ENCODE assay signal across 37 cellular contexts in genomic region chr1:225179686-225180085, GRCh38.
"Had no signal": no experiment of that assay in that cellular context is flagged by ENCODE, and none has a peak within 500 bp of the region (broad histone marks: within the 10 kb centered on the region; RNA-seq: fewer than 3 reads in every experiment).

No MANE protein-coding gene starts in this region.

- H3K27ac ChIP-seq: adrenal gland, body of pancreas, brain microvascular endothelial cell, breast epithelium, VCaP had no signal

- ATAC-seq: activated CD4-positive, alpha-beta T cell treated with anti-CD3 and anti-CD28 coated beads for 36 hours; activated CD4-positive, CD25-positive, alpha-beta regulatory T cell treated with anti-CD3 and anti-CD28 coated beads, Interleukin-2, amount 50 U/mL, for 24 hours; activated CD8-positive, alpha-beta memory T cell treated with anti-CD3 and anti-CD28 coated beads, Interleukin-2, amount 10 ng/mL, durations not matched to agents 7 days and 5 days; activated CD8-positive, alpha-beta T cell treated with anti-CD3 and anti-CD28 coated beads, Interleukin-2, amount 10 ng/mL, durations not matched to agents 7 days and 5 days; activated naive CD4-positive, alpha-beta T cell treated with anti-CD3 and anti-CD28 coated beads, Interleukin-2, amount 50 U/mL, for 72 hours; activated T-cell treated with anti-CD3 and anti-CD28 coated beads, Interleukin-2, amount 50 U/mL, for 4 hours; activated T-cell treated with anti-CD3 and anti-CD28 coated beads, Interleukin-2, amount 50 U/mL, for 72 hours; activated T-helper 17 cell treated with anti-CD3 and anti-CD28 coated beads, Interleukin-2, amount 50 U/mL, for 72 hours; body of pancreas had no signal

- H3K4me3 Mint-ChIP-seq: activated B cell treated with CpG ODN at 0.5 μM for 24 hours; activated CD4-positive, alpha-beta memory T cell treated with anti-CD3 and anti-CD28 coated beads, Interleukin-2, amount 10 ng/mL, durations not matched to agents 7 days and 5 days; activated CD4-positive, alpha-beta T cell treated with anti-CD3 and anti-CD28 coated beads for 36 hours; activated CD4-positive, alpha-beta T cell treated with anti-CD3 and anti-CD28 coated beads, Interleukin-2, amount 10 ng/mL, durations not matched to agents 7 days and 5 days; activated CD8-positive, alpha-beta memory T cell treated with anti-CD3 and anti-CD28 coated beads, Interleukin-2, amount 10 ng/mL, durations not matched to agents 7 days and 5 days; activated CD8-positive, alpha-beta T cell treated with anti-CD3 and anti-CD28 coated beads, Interleukin-2, amount 10 ng/mL, durations not matched to agents 7 days and 5 days; activated naive CD4-positive, alpha-beta T cell treated with anti-CD3 and anti-CD28 coated beads for 36 hours; activated naive CD8-positive, alpha-beta T cell treated with anti-CD3 and anti-CD28 coated beads for 36 hours; activated T-cell treated with anti-CD3 and anti-CD28 coated beads, Interleukin-2, amount 50 U/mL, for 4 hours; activated T-cell treated with anti-CD3 and anti-CD28 coated beads, Interleukin-2, amount 50 U/mL, for 72 hours; activated T-helper 1 cell treated with anti-CD3 and anti-CD28 coated beads, Interleukin-12 subunit alpha, Interleukin-12 subunit beta, Interleukin-2, Interleukin-4 antibody, amounts not matched to agents 30 ng/mL and 10 ng/mL and 1 ng/mL, durations not matched to agents 14 hours and 24 hours and 36 hours; activated T-helper 17 cell treated with anti-CD3 and anti-CD28 coated beads, Interleukin-2, amount 50 U/mL, for 72 hours; T-helper 1 cell treated with Interleukin-12 subunit alpha and Interleukin-12 subunit beta and Interleukin-4 antibody, amounts not matched to agents 30 μg/mL and 1 μg/mL, for 36 hours; T-helper 2 cell treated with Interferon-gamma antibody and Interleukin-4, amounts not matched to agents 5 μg/mL and 100 μg/mL, for 36 hours had no signal

- H3K4me1 Mint-ChIP-seq: activated B cell treated with CpG ODN at 0.5 μM for 24 hours; activated CD4-positive, alpha-beta T cell treated with anti-CD3 and anti-CD28 coated beads for 36 hours; activated naive CD8-positive, alpha-beta T cell treated with anti-CD3 and anti-CD28 coated beads for 36 hours; activated T-helper 17 cell treated with anti-CD3 and anti-CD28 coated beads, Interleukin-2, amount 50 U/mL, for 72 hours had no signal

- H3K36me3 ChIP-seq: adrenal gland, brain microvascular endothelial cell, breast epithelium had no signal

- H3K27me3 Mint-ChIP-seq: activated B cell treated with CpG ODN at 0.5 μM for 24 hours; activated CD8-positive, alpha-beta memory T cell treated with anti-CD3 and anti-CD28 coated beads, Interleukin-2, amount 10 ng/mL, durations not matched to agents 7 days and 5 days had no signal

- H3K36me3 Mint-ChIP-seq: activated CD8-positive, alpha-beta memory T cell treated with anti-CD3 and anti-CD28 coated beads, Interleukin-2, amount 10 ng/mL, durations not matched to agents 7 days and 5 days had no signal

- H3K4me3 ChIP-seq: adrenal gland, body of pancreas, breast epithelium had no signal

- H3K27ac Mint-ChIP-seq: activated B cell treated with CpG ODN at 0.5 μM for 24 hours; activated CD4-positive, alpha-beta memory T cell treated with anti-CD3 and anti-CD28 coated beads, Interleukin-2, amount 10 ng/mL, durations not matched to agents 7 days and 5 days; activated CD4-positive, alpha-beta T cell treated with anti-CD3 and anti-CD28 coated beads for 36 hours; activated CD4-positive, alpha-beta T cell treated with anti-CD3 and anti-CD28 coated beads, Interleukin-2, amount 10 ng/mL, durations not matched to agents 7 days and 5 days; activated CD8-positive, alpha-beta memory T cell treated with anti-CD3 and anti-CD28 coated beads, Interleukin-2, amount 10 ng/mL, durations not matched to agents 7 days and 5 days; activated CD8-positive, alpha-beta T cell treated with anti-CD3 and anti-CD28 coated beads, Interleukin-2, amount 10 ng/mL, durations not matched to agents 7 days and 5 days; activated naive CD4-positive, alpha-beta T cell treated with anti-CD3 and anti-CD28 coated beads for 36 hours; activated naive CD4-positive, alpha-beta T cell treated with anti-CD3 and anti-CD28 coated beads, Interleukin-2, amount 50 U/mL, for 72 hours; activated naive CD8-positive, alpha-beta T cell treated with anti-CD3 and anti-CD28 coated beads for 36 hours; activated T-cell treated with anti-CD3 and anti-CD28 coated beads, Interleukin-2, amount 50 U/mL, for 72 hours; activated T-helper 1 cell treated with anti-CD3 and anti-CD28 coated beads, Interleukin-12 subunit alpha, Interleukin-12 subunit beta, Interleukin-2, Interleukin-4 antibody, amounts not matched to agents 30 ng/mL and 10 ng/mL and 1 ng/mL, durations not matched to agents 14 hours and 24 hours and 36 hours; activated T-helper 17 cell treated with anti-CD3 and anti-CD28 coated beads, Interleukin-2, amount 50 U/mL, for 72 hours; T-helper 1 cell treated with Interleukin-12 subunit alpha and Interleukin-12 subunit beta and Interleukin-4 antibody, amounts not matched to agents 30 μg/mL and 1 μg/mL, for 36 hours; T-helper 2 cell treated with Interferon-gamma antibody and Interleukin-4, amounts not matched to agents 5 μg/mL and 100 μg/mL, for 36 hours had no signal

- H3K4me1 ChIP-seq: adrenal gland, body of pancreas, breast epithelium had no signal

- DNase-seq: activated B cell treated with CpG ODN at 0.5 μM for 24 hours; activated CD4-positive, alpha-beta memory T cell treated with anti-CD3 and anti-CD28 coated beads, Interleukin-2, amount 10 ng/mL, durations not matched to agents 7 days and 5 days; activated CD4-positive, alpha-beta T cell treated with anti-CD3 and anti-CD28 coated beads for 1 hour; activated CD4-positive, alpha-beta T cell treated with anti-CD3 and anti-CD28 coated beads for 36 hours; activated CD4-positive, alpha-beta T cell treated with anti-CD3 and anti-CD28 coated beads for 48 hours; activated CD4-positive, alpha-beta T cell treated with anti-CD3 and anti-CD28 coated beads, Interleukin-2, amount 10 ng/mL, durations not matched to agents 7 days and 5 days; activated CD4-positive, alpha-beta T cell treated with anti-CD3 and anti-CD28 coated beads, Interleukin-2, amount 50 U/mL, for 48 hours; activated CD8-positive, alpha-beta memory T cell treated with anti-CD3 and anti-CD28 coated beads for 24 hours; activated CD8-positive, alpha-beta memory T cell treated with anti-CD3 and anti-CD28 coated beads, Interleukin-2, amount 10 ng/mL, durations not matched to agents 7 days and 5 days; activated CD8-positive, alpha-beta memory T cell treated with anti-CD3 and anti-CD28 coated beads, Interleukin-2, amount 50 U/mL, for 48 hours; activated CD8-positive, alpha-beta T cell treated with anti-CD3 and anti-CD28 coated beads, Interleukin-2, amount 10 ng/mL, durations not matched to agents 7 days and 5 days; activated effector memory CD4-positive, alpha-beta T cell treated with anti-CD3 and anti-CD28 coated beads, Interleukin-2, amount 50 U/mL, for 16 hours; activated gamma-delta T cell treated with Interleukin-2 at 50 U/mL for 16 hours; activated naive CD4-positive, alpha-beta T cell; activated naive CD4-positive, alpha-beta T cell treated with anti-CD3 and anti-CD28 coated beads for 36 hours; activated naive CD4-positive, alpha-beta T cell treated with anti-CD3 and anti-CD28 coated beads, Interleukin-2, amount 50 U/mL, for 16 hours; activated naive CD8-positive, alpha-beta T cell treated with anti-CD3 and anti-CD28 coated beads for 36 hours; activated T-cell treated with anti-CD3 and anti-CD28 coated beads, Interleukin-2, amount 50 U/mL, for 4 hours; activated T-cell treated with anti-CD3 and anti-CD28 coated beads, Interleukin-2, amount 50 U/mL, for 72 hours; adrenal gland; amniotic stem cell; aorta; body of pancreas; brain microvascular endothelial cell; central memory CD4-positive, alpha-beta T cell; T-helper 1 cell; T-helper 2 cell; T-helper 9 cell had no signal

- H3K27me3 ChIP-seq: adrenal gland, body of pancreas, brain microvascular endothelial cell, breast epithelium had no signal

- FAIRE-seq: astrocyte had no signal
